Comparison of ENCODE assay signal across 8 cellular contexts in the genomic region with DNA sequence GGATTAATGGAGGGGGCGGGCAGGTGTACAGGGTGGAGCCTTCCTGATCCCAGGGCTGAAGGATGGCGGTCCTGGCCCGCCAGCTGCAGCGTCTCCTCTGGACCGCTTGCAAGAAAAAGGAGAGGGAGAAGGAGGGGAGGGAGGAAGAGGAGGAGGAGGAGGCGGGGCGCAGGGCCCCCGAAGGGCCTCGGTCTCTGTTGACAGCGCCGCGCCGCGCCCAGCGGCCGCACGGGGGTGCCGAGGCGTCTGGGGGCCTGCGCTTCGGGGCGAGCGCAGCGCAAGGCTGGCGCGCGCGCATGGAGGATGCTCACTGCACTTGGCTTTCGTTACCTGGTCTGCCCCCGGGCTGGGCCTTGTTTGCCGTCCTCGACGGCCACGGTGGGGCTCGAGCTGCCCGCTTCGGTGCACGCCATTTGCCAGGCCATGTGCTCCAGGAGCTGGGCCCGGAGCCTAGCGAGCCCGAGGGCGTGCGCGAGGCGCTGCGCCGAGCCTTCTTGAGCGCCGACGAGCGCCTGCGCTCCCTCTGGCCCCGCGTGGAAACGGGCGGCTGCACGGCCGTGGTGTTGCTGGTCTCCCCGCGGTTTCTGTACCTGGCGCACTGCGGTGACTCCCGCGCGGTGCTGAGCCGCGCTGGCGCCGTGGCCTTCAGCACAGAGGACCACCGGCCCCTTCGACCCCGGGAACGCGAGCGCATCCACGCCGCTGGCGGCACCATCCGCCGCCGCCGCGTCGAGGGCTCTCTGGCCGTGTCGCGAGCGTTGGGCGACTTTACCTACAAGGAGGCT. TPM values are rescaled to one million over a fixed set of nuclear protein-coding genes. Genes with fewer than 3 reads are reported as not detected.
DNase-seq lines count a peak whose midpoint lies in the region; ATAC-seq and TF ChIP-seq lines count a peak whose summit lies in the region.

A gene with protein sequence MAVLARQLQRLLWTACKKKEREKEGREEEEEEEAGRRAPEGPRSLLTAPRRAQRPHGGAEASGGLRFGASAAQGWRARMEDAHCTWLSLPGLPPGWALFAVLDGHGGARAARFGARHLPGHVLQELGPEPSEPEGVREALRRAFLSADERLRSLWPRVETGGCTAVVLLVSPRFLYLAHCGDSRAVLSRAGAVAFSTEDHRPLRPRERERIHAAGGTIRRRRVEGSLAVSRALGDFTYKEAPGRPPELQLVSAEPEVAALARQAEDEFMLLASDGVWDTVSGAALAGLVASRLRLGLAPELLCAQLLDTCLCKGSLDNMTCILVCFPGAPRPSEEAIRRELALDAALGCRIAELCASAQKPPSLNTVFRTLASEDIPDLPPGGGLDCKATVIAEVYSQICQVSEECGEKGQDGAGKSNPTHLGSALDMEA (plus strand): TSS at position 33 of the 785 bp plus-strand sequence. CDS start 30 bp downstream, at position 63.

- H3K27me3 ChIP-seq in breast epithelium = peaks cover 0 to 7% of the 10 kb centered on the region in 2 donors

- intact Hi-C loops in Right ventricle myocardium inferior (cut with DNase I) = loop anchor here (10.0 kb wide), 1 partner anchor 146 kb away; no protein-coding TSS in a partner anchor
- intact Hi-C loops in cardiac septum (cut with DNase I) = no loop called here
- intact Hi-C loops in breast epithelium (cut with DNase I; ENCODE audit: low total_unique reads) = no loop called here
- intact Hi-C loops in lower leg skin (cut with DNase I; ENCODE audit: low total_unique reads) = no loop called here

- H3K36me3 Mint-ChIP-seq in T-helper 17 cell (ENCODE audit: low read depth) = peaks cover 2% of the 10 kb centered on the region

- peak; percentile 68 for DNase-seq in Right ventricle myocardium inferior (ENCODE audit: missing footprints)
- DNase-seq in cardiac septum (ENCODE audit: low spot score) = no peak
- DNase-seq in T-helper 17 cell = peak; percentile 50 to 55 (median 52)
- no peak for DNase-seq in breast epithelium (ENCODE audit: low spot score in 2 of 2)
- peak in 1 of 2 donors; percentile 87 for DNase-seq in lower leg skin (ENCODE audit: low spot score in 2 of 2)
- peak; percentile 73 to 81 for DNase-seq in stimulated activated naive CD8-positive, alpha-beta T cell treated with anti-CD3 and anti-CD28 coated beads, Interleukin-15, amount 100 ng/mL, for 72 hours
- DNase-seq in superior temporal gyrus (ENCODE audit: extremely low spot score) = no peak

- TF ChIP-seq CTCF in breast epithelium (IDR thresholded peaks at IDR 0.05) (no peak), lower leg skin (IDR thresholded peaks at IDR 0.05) (no peak)

- peak within 1 kb of the TSS; percentile 95 for H3K4me3 Mint-ChIP-seq in T-helper 17 cell
- peak within 1 kb of the TSS; percentile 91 to 92 for H3K4me3 Mint-ChIP-seq in stimulated activated naive CD8-positive, alpha-beta T cell treated with anti-CD3 and anti-CD28 coated beads, Interleukin-15, amount 100 ng/mL, for 72 hours

- H3K4me1 Mint-ChIP-seq in T-helper 17 cell = peaks cover 33% of the 10 kb centered on the region
- H3K4me1 Mint-ChIP-seq in stimulated activated naive CD8-positive, alpha-beta T cell treated with anti-CD3 and anti-CD28 coated beads, Interleukin-15, amount 100 ng/mL, for 72 hours = peaks cover 55% of the 10 kb centered on the region

- WGBS in lower leg skin, 2 donors = 1 to 2% methylated on average over 22 to 57 of the region's 89 CpGs

- peak within 1 kb of the TSS; percentile 67 for H3K27ac Mint-ChIP-seq in T-helper 17 cell
- H3K27ac Mint-ChIP-seq in stimulated activated naive CD8-positive, alpha-beta T cell treated with anti-CD3 and anti-CD28 coated beads, Interleukin-15, amount 100 ng/mL, for 72 hours = peak within 1 kb of the TSS; percentile 29 to 86

- H3K4me1 ChIP-seq in breast epithelium = peaks cover 0 to 14% of the 10 kb centered on the region in 2 donors

- TF ChIP-seq POLR2A in breast epithelium (IDR thresholded peaks at IDR 0.05) (no peak), lower leg skin (IDR thresholded peaks at IDR 0.05) (no peak)

- H3K27me3 Mint-ChIP-seq in T-helper 17 cell = peaks cover 4% of the 10 kb centered on the region
- H3K27me3 Mint-ChIP-seq in stimulated activated naive CD8-positive, alpha-beta T cell treated with anti-CD3 and anti-CD28 coated beads, Interleukin-15, amount 100 ng/mL, for 72 hours = peaks cover 33% of the 10 kb centered on the region

- no peaks in the 10 kb centered on the region for H3K9me3 ChIP-seq in T-helper 17 cell (ENCODE audit: control insufficient read depth, low read length, poor library complexity, severe bottlenecking)
- no peaks in the 10 kb centered on the region for H3K9me3 ChIP-seq in breast epithelium

- no peaks in the 10 kb centered on the region for H3K9me3 Mint-ChIP-seq in stimulated activated naive CD8-positive, alpha-beta T cell treated with anti-CD3 and anti-CD28 coated beads, Interleukin-15, amount 100 ng/mL, for 72 hours

- peak within 1 kb of the TSS; percentile 76 for H3K4me3 ChIP-seq in breast epithelium
- peak within 1 kb of the TSS; percentile 2 for H3K4me3 ChIP-seq in lower leg skin (ENCODE audit: low read depth, poor library complexity, severe bottlenecking)

- H3K27ac ChIP-seq in breast epithelium = peak within 1 kb of the TSS in 1 of 2 donors; percentile 21

- no peaks in the 10 kb centered on the region for H3K36me3 ChIP-seq in breast epithelium

- ATAC-seq in Right ventricle myocardium inferior (no peak), T-helper 17 cell (peak; percentile 66), HG03571 (IDR thresholded peaks at IDR 0.05; ENCODE audit: unreplicated experiment) (no peak)
- ATAC-seq in stimulated activated naive CD8-positive, alpha-beta T cell treated with anti-CD3 and anti-CD28 coated beads, Interleukin-15, amount 100 ng/mL, for 72 hours = peak; percentile 76

RNA-seq across cellular contexts. Expression of the gene that starts here (rescaled TPM):
- 0.65 TPM for total RNA-seq in Right ventricle myocardium inferior
- 0.59 TPM for total RNA-seq in cardiac septum
- total RNA-seq in T-helper 17 cell = 1 to 10 TPM; 3.8 to 8.5 TPM
- 1 to 10 TPM; 1.8 to 2.5 (median 2.3) TPM for total RNA-seq in breast epithelium
- total RNA-seq in lower leg skin = 1 to 10 TPM; 2.9 to 4.7 (median 3.6) TPM

Comparison
In these comparisons a context has a peak if more than half of its experiments do, and no peak if none do; other contexts are left out.
1. Peak in DNase-seq in Right ventricle myocardium inferior; RNA of the gene not detected or under 1 TPM.
2. ATAC-seq: peak in T-helper 17 cell (single experiment) and stimulated activated naive CD8-positive, alpha-beta T cell treated with anti-CD3 and anti-CD28 coated beads, Interleukin-15, amount 100 ng/mL, for 72 hours (single experiment); none in Right ventricle myocardium inferior (single experiment) and HG03571 (single experiment).
3. DNase-seq: peak in T-helper 17 cell (3 of 3) and stimulated activated naive CD8-positive, alpha-beta T cell treated with anti-CD3 and anti-CD28 coated beads, Interleukin-15, amount 100 ng/mL, for 72 hours (2 of 2); none in cardiac septum (single experiment), breast epithelium (0 of 2) and superior temporal gyrus (single experiment).